Comparison of ENCODE assay signal across 8 cellular contexts in genomic region chr14:61280092-61280525, GRCh38. TPM values are rescaled to one million over a fixed set of nuclear protein-coding genes. Genes with fewer than 3 reads are reported as not detected.
DNase-seq lines count a peak whose midpoint lies in the region; ATAC-seq, FAIRE-seq and TF ChIP-seq lines count a peak whose summit lies in the region.

No MANE protein-coding gene starts in this region.

- H3K4me1 ChIP-seq in A549, result peaks cover 5% of the 10 kb centered on the region
- H3K4me1 ChIP-seq in colonic mucosa, result no peaks in the 10 kb centered on the region
- H3K4me1 ChIP-seq in mucosa of stomach (ENCODE audit: control insufficient read depth, insufficient read depth, low read length), result peaks cover 19% of the 10 kb centered on the region
- peaks cover 0 to 15% of the 10 kb centered on the region in 2 donors for H3K4me1 ChIP-seq in thoracic aorta (ENCODE audit: control insufficient read depth in 1 of 2, low read depth in 2 of 2)

- no peak for TF ChIP-seq RAD21 in A549 (conservative IDR thresholded peaks at IDR 0.05 in 1 of 2, IDR thresholded peaks at IDR 0.05 in 1 of 2)

- FAIRE-seq in A549 (lab: Jason Lieb, UNC), result no peak

- H3K9me3 ChIP-seq in A549, result no peaks in the 10 kb centered on the region
- H3K9me3 ChIP-seq in colonic mucosa, result no peaks in the 10 kb centered on the region
- H3K9me3 ChIP-seq in mucosa of stomach (ENCODE audit: control insufficient read depth, low read length), result no peaks in the 10 kb centered on the region
- peaks cover 5% of the 10 kb centered on the region for H3K9me3 ChIP-seq in thoracic aorta

- no peak for TF ChIP-seq EP300 in A549 (IDR thresholded peaks at IDR 0.05)

- peak in 1 of 2 experiments; percentile 3; a peak in 1 of 6 replicates for ATAC-seq in A549
- no peak for ATAC-seq in thoracic aorta (ENCODE audit: insufficient number of reproducible peaks, low FRiP score, low read depth)
- ATAC-seq in GM21381 (IDR thresholded peaks at IDR 0.05; ENCODE audit: unreplicated experiment), result no peak

- H3K9ac ChIP-seq in colonic mucosa (ENCODE audit: low read depth in 2 of 2, low read length in 2 of 2) (peak overlapping the region; percentile 82 to 88), mucosa of stomach (ENCODE audit: low read length) (peak overlapping the region; percentile 99)

- no peak for TF ChIP-seq POLR2A in A549 (IDR thresholded peaks at IDR 0.05; ENCODE audit: low read length)

- WGBS in A549 (ENCODE audit: missing lambda C conversion rate), result 39% methylated on average over 38 of the region's 47 CpGs

- POLR2A ChIA-PET in A549 (lab: Yijun Ruan, JAX), result no interaction called here
- POLR2A ChIA-PET in RWPE1 (lab: Yijun Ruan, JAX; ENCODE audit: low non-redundant PET), result interaction anchor here (0.5 kb wide), 1 partner anchor 108 kb away, joined by 3 read pairs; no protein-coding TSS in a partner anchor

- H3K4me2 ChIP-seq in A549, result peak overlapping the region; percentile 86

- no peaks in the 10 kb centered on the region for H3K36me3 ChIP-seq in colonic mucosa
- peaks cover 4% of the 10 kb centered on the region for H3K36me3 ChIP-seq in mucosa of stomach (ENCODE audit: control insufficient read depth, insufficient read depth, low read length)
- no peaks in the 10 kb centered on the region for H3K36me3 ChIP-seq in thoracic aorta

- H3K27ac ChIP-seq in A549 (peak overlapping the region; percentile 75 to 86; a peak in 5 of 6 replicates), RWPE1 (no peak overlapping the region), colonic mucosa (peak overlapping the region; percentile 99), thoracic aorta (peak overlapping the region; percentile 87 to 96)

- TF ChIP-seq CTCF in A549 (IDR thresholded peaks at IDR 0.05) (no peak), RWPE1 (conservative IDR thresholded peaks at IDR 0.05; ENCODE audit: low read depth) (no peak), colonic mucosa (IDR thresholded peaks at IDR 0.05) (no peak), thoracic aorta (IDR thresholded peaks at IDR 0.05) (no peak)

- H3K4me3 ChIP-seq in A549 (peak overlapping the region; percentile 53), colonic mucosa (peak overlapping the region; percentile 68), mucosa of stomach (ENCODE audit: low read length) (peak overlapping the region; percentile 80), thoracic aorta (peak overlapping the region; percentile 79)

- intact Hi-C loops in colonic mucosa (cut with DNase I), result no loop called here

- DNase-seq in A549 (ENCODE audit: low read depth in 1 of 2, low spot score in 1 of 2), result no peak
- DNase-seq in RWPE1 (ENCODE audit: low spot score), result peak; percentile 26
- DNase-seq in colonic mucosa, result peak; percentile 49
- DNase-seq in thoracic aorta (ENCODE audit: low spot score), result no peak
- no peak for DNase-seq in NCI-H446 (lab: John Stamatoyannopoulos, UW)
- no peak for DNase-seq in G401 (ENCODE audit: low spot score)

- CTCF ChIA-PET in A549 (lab: Yijun Ruan, JAX), result interaction anchor here (0.5 to 9.7 kb wide), 18 partner anchors 9 to 846 kb away, joined by 3 to 97 read pairs (median 4); no protein-coding TSS in a partner anchor
- CTCF ChIA-PET in RWPE1 (lab: Yijun Ruan, JAX), result no interaction called here

- H3K27me3 ChIP-seq in colonic mucosa (no peaks in the 10 kb centered on the region), mucosa of stomach (ENCODE audit: control insufficient read depth, insufficient read depth, low read length) (peaks cover 18% of the 10 kb centered on the region), thoracic aorta (replicated peaks; ENCODE audit: insufficient read depth) (no peaks in the 10 kb centered on the region)

- in situ Hi-C loops in G401 (cut with HindIII; ENCODE audit: low sequenced_read_pairs), result no loop called here

TF ChIP-seq in A549, 52 proteins besides CTCF, POLR2A, EP300 and RAD21:
- no peak for TF ChIP-seq ZC3H11A (IDR thresholded peaks at IDR 0.05)
- TF ChIP-seq RCOR1 (IDR thresholded peaks at IDR 0.05; ENCODE audit: low read depth, low read length), result no peak
- TF ChIP-seq GATA3 (IDR thresholded peaks at IDR 0.05; ENCODE audit: borderline replicate concordance), result no peak
- TF ChIP-seq FOSB (CRISPR knock-in tag; IDR thresholded peaks at IDR 0.05), result no peak
- no peak for TF ChIP-seq E2F6 (IDR thresholded peaks at IDR 0.05; ENCODE audit: borderline replicate concordance, low read depth)
- TF ChIP-seq ZNF302 (CRISPR knock-in tag; IDR thresholded peaks at IDR 0.05), result no peak
- TF ChIP-seq BHLHE40 (IDR thresholded peaks at IDR 0.05; ENCODE audit: low read depth, low read length), result no peak
- no peak for TF ChIP-seq RNF2 (IDR thresholded peaks at IDR 0.05; ENCODE audit: borderline replicate concordance, low read depth)
- no peak for TF ChIP-seq KDM1A (IDR thresholded peaks at IDR 0.05; ENCODE audit: low read depth)
- TF ChIP-seq RFX5 (IDR thresholded peaks at IDR 0.05), result no peak
- no peak for TF ChIP-seq FOSL2 (IDR thresholded peaks at IDR 0.05)
- no peak for TF ChIP-seq FOSL2 (CRISPR knock-in tag; IDR thresholded peaks at IDR 0.05)
- TF ChIP-seq HOXB13 (CRISPR knock-in tag; IDR thresholded peaks at IDR 0.05; ENCODE audit: low read depth), result no peak
- TF ChIP-seq HEYL (CRISPR knock-in tag; IDR thresholded peaks at IDR 0.05), result no peak
- TF ChIP-seq ZFP36 (IDR thresholded peaks at IDR 0.05; ENCODE audit: borderline replicate concordance, partially characterized antibody), result no peak
- TF ChIP-seq NFE2L2 (conservative IDR thresholded peaks at IDR 0.05; ENCODE audit: low read length), result no peak
- no peak for TF ChIP-seq EHF (CRISPR knock-in tag; IDR thresholded peaks at IDR 0.05)
- TF ChIP-seq HDAC2 (IDR thresholded peaks at IDR 0.05), result no peak
- TF ChIP-seq MAZ (IDR thresholded peaks at IDR 0.05; ENCODE audit: borderline replicate concordance, low read depth, low read length), result no peak
- no peak for TF ChIP-seq SREBF2 (IDR thresholded peaks at IDR 0.05)

RNA-seq across cellular contexts. Expression of gene TMEM30B, which starts 1.0 kb away (rescaled TPM):
- polyA plus RNA-seq in A549 (2011; rRNA removed) (0.16 and 0.17 TPM in 2 replicates), A549 (2017; fragmentation: RNase III; extraction: RNeasy Plus Mini Kit Qiagen cat#74134 plus additional on column Dnase treatment) (0.16 to 0.21 TPM (median 0.18 TPM) in 3 replicates)
- 0.09 and 0.34 TPM in 2 replicates for polyA plus RNA-seq in A549 (2012; cell fraction: cytosol; rRNA removed)
- polyA plus RNA-seq in A549 (2012; cell fraction: nucleus; rRNA removed), result 0.37 and 0.43 TPM in 2 replicates
- polyA minus RNA-seq in A549 (2011; rRNA and poly(A)+ RNA removed), result 0.12 and 0.15 TPM in 2 replicates
- total RNA-seq in colonic mucosa (10 to 100 TPM; 68.2 to 77.1 TPM), thoracic aorta (10 to 100 TPM; 46.9 to 51.0 TPM)
- total RNA-seq in G401 (2014; rRNA removed; shearing (Covaris generic)), result not detected in 2 replicates

RNA-seq across cellular contexts. Expression of gene PRKCH, which starts 41.3 kb away (rescaled TPM):
- 8.5 and 10.0 TPM in 2 replicates for polyA plus RNA-seq in A549 (2011; rRNA removed)
- 5.0 and 5.5 TPM in 2 replicates for polyA plus RNA-seq in A549 (2012; cell fraction: cytosol; rRNA removed)
- 2.6 and 5.0 TPM in 2 replicates for polyA plus RNA-seq in A549 (2012; cell fraction: nucleus; rRNA removed)
- polyA plus RNA-seq in A549 (2017; fragmentation: RNase III; extraction: RNeasy Plus Mini Kit Qiagen cat#74134 plus additional on column Dnase treatment), result 9.4 to 12.0 TPM (median 10.2 TPM) in 3 replicates
- polyA minus RNA-seq in A549 (2011; rRNA and poly(A)+ RNA removed), result 8.9 and 15.3 TPM in 2 replicates
- 10 to 100 TPM; 11.4 to 11.5 TPM for total RNA-seq in colonic mucosa
- 10 to 100 TPM; 24.6 to 73.6 TPM for total RNA-seq in thoracic aorta
- not detected in 2 replicates for total RNA-seq in G401 (2014; rRNA removed; shearing (Covaris generic))

Comparison
In these comparisons a context has a peak if more than half of its experiments do, and no peak if none do; other contexts are left out.
1. DNase-seq: peak in RWPE1 (single experiment) and colonic mucosa (single experiment); none in A549 (0 of 2), thoracic aorta (single experiment), NCI-H446 (0 of 2) and G401 (single experiment).
2. RNA of gene TMEM30B, which starts 1.0 kb away (total RNA-seq): 68.2 to 77.1 TPM in colonic mucosa and 46.9 to 51.0 TPM in thoracic aorta; not detected in G401; every median in the first group is over 10 times any median in the second.
3. RNA of gene PRKCH, which starts 41.3 kb away (total RNA-seq): 24.6 to 73.6 TPM in thoracic aorta and 11.4 to 11.5 TPM in colonic mucosa; not detected in G401; every median in the first group is over 10 times any median in the second.
4. Peak in every context shown above with its lines, with median percentiles within 50 percentile points of each other: H3K4me3 ChIP-seq.